24 cellular contexts compared by ENCODE assay signal in genomic region chr3:129699635-129700034, GRCh38.
"Had no signal": no experiment of that assay in that cellular context is flagged by ENCODE, and none has a peak within 500 bp of the region (broad histone marks: within the 10 kb centered on the region; RNA-seq: fewer than 3 reads in every experiment).

No MANE protein-coding gene starts in this region.

- H3K36me3 Mint-ChIP-seq: stimulated activated effector memory CD8-positive, alpha-beta T cell treated with anti-CD3 and anti-CD28 coated beads, Interleukin-12 subunit alpha, Interleukin-12 subunit beta, amount 100 ng/mL, for 72 hours had no signal

- H3K9me3 ChIP-seq: ovary, right lobe of liver, upper lobe of right lung had no signal

- H3K4me1 Mint-ChIP-seq: stimulated activated effector memory CD8-positive, alpha-beta T cell treated with anti-CD3 and anti-CD28 coated beads, Interleukin-12 subunit alpha, Interleukin-12 subunit beta, amount 100 ng/mL, for 72 hours had no signal

- DNase-seq: activated CD4-positive, alpha-beta T cell treated with anti-CD3 and anti-CD28 coated beads for 4 hours; activated CD4-positive, alpha-beta T cell treated with anti-CD3 and anti-CD28 coated beads, Interleukin-2, amount 50 U/mL, for 4 hours; activated effector memory CD4-positive, alpha-beta T cell treated with Interleukin-2 at 50 U/mL for 16 hours; activated naive CD4-positive, alpha-beta T cell treated with Interleukin-2 at 50 U/mL for 16 hours; activated T-cell treated with anti-CD3 and anti-CD28 coated beads for 4 hours; aorta; central memory CD4-positive, alpha-beta T cell; effector CD4-positive, alpha-beta T cell; esophagus squamous epithelium; foreskin melanocyte; naive thymus-derived CD8-positive, alpha-beta T cell; ovary; right lobe of liver; stimulated activated CD4-positive, alpha-beta T cell treated with anti-CD3 and anti-CD28 coated beads, Interleukin-2, amount 100 ng/mL, for 48 hours; stimulated activated naive CD8-positive, alpha-beta T cell treated with anti-CD3 and anti-CD28 coated beads, Interleukin-15, amount 100 ng/mL, for 72 hours; substantia nigra; upper lobe of right lung had no signal

- H3K27ac Mint-ChIP-seq: activated naive CD8-positive, alpha-beta T cell; dendritic cell treated with granulocyte-macrophage colony-stimulating factor and Interleukin-4, amounts not matched to agents 40 ng/mL and 50 ng/mL, for 4 days; memory B cell; naive thymus-derived CD8-positive, alpha-beta T cell; progenitor cell of endocrine pancreas; stimulated activated effector memory CD8-positive, alpha-beta T cell treated with anti-CD3 and anti-CD28 coated beads, Interleukin-12 subunit alpha, Interleukin-12 subunit beta, amount 100 ng/mL, for 72 hours; stimulated activated naive CD8-positive, alpha-beta T cell treated with anti-CD3 and anti-CD28 coated beads, Interleukin-15, amount 100 ng/mL, for 72 hours had no signal

- H3K4me3 ChIP-seq: esophagus squamous epithelium, heart right ventricle, ovary, right lobe of liver, upper lobe of right lung had no signal

- H3K27me3 ChIP-seq: esophagus squamous epithelium, heart right ventricle, ovary, right lobe of liver, upper lobe of right lung had no signal

- H3K27me3 Mint-ChIP-seq: activated naive CD8-positive, alpha-beta T cell; dendritic cell treated with granulocyte-macrophage colony-stimulating factor and Interleukin-4, amounts not matched to agents 40 ng/mL and 50 ng/mL, for 4 days; memory B cell; naive thymus-derived CD8-positive, alpha-beta T cell; progenitor cell of endocrine pancreas; stimulated activated naive CD8-positive, alpha-beta T cell treated with anti-CD3 and anti-CD28 coated beads, Interleukin-15, amount 100 ng/mL, for 72 hours had no signal

- H3K4me1 ChIP-seq: right lobe of liver, upper lobe of right lung had no signal

- H3K36me3 ChIP-seq: heart right ventricle, ovary, right lobe of liver, upper lobe of right lung had no signal

- H3K4me3 Mint-ChIP-seq: activated naive CD8-positive, alpha-beta T cell; dendritic cell treated with granulocyte-macrophage colony-stimulating factor and Interleukin-4, amounts not matched to agents 40 ng/mL and 50 ng/mL, for 4 days; memory B cell; naive thymus-derived CD8-positive, alpha-beta T cell; stimulated activated effector memory CD8-positive, alpha-beta T cell treated with anti-CD3 and anti-CD28 coated beads, Interleukin-12 subunit alpha, Interleukin-12 subunit beta, amount 100 ng/mL, for 72 hours; stimulated activated naive CD8-positive, alpha-beta T cell treated with anti-CD3 and anti-CD28 coated beads, Interleukin-15, amount 100 ng/mL, for 72 hours had no signal

- H3K27ac ChIP-seq: epithelial cell of prostate, esophagus squamous epithelium, heart right ventricle, ovary, right lobe of liver, upper lobe of right lung had no signal

- ATAC-seq: naive thymus-derived CD8-positive, alpha-beta T cell; stimulated activated effector memory CD8-positive, alpha-beta T cell treated with anti-CD3 and anti-CD28 coated beads, Interleukin-12 subunit alpha, Interleukin-12 subunit beta, amount 100 ng/mL, for 72 hours; stimulated activated naive CD8-positive, alpha-beta T cell treated with anti-CD3 and anti-CD28 coated beads, Interleukin-15, amount 100 ng/mL, for 72 hours; upper lobe of right lung had no signal
